Comparison of ENCODE assay signal across 26 cellular contexts in genomic region chr7:100765250-100765649, GRCh38. TPM values are rescaled to one million over a fixed set of nuclear protein-coding genes. Genes with fewer than 3 reads are reported as not detected.
"Had no signal": no experiment of that assay in that cellular context is flagged by ENCODE, and none has a peak within 500 bp of the region (broad histone marks: within the 10 kb centered on the region; RNA-seq: fewer than 3 reads in every experiment).

No MANE protein-coding gene starts in this region.

- H3K4me2 ChIP-seq: smooth muscle cell had no signal

- ATAC-seq: heart left ventricle; left lobe of liver; mucosa of descending colon; naive thymus-derived CD8-positive, alpha-beta T cell; pancreas; stimulated activated naive CD8-positive, alpha-beta T cell treated with anti-CD3 and anti-CD28 coated beads, Interleukin-15, Interleukin-2, amounts not matched to agents 100 U/mL and 50 U/mL, for 24 hours had no signal

- H3K9me3 ChIP-seq: colonic mucosa, heart left ventricle, mucosa of descending colon, pancreas, tibial nerve had no signal

- DNase-seq: colonic mucosa; dermis blood vessel endothelial cell; heart left ventricle; hippocampal formation; mammary epithelial cell; mucosa of descending colon; naive thymus-derived CD8-positive, alpha-beta T cell; nucleus accumbens; pancreas; right cardiac atrium; stimulated activated CD4-positive, alpha-beta T cell treated with anti-CD3 and anti-CD28 coated beads, Interleukin-2, amount 100 ng/mL, for 48 hours; stimulated activated naive CD8-positive, alpha-beta T cell treated with anti-CD3 and anti-CD28 coated beads, Interleukin-15, Interleukin-2, amounts not matched to agents 100 U/mL and 50 U/mL, for 24 hours had no signal

- H3K4me1 ChIP-seq: colonic mucosa, heart left ventricle, pancreas, tibial nerve had no signal

- H3K4me3 Mint-ChIP-seq: naive thymus-derived CD8-positive, alpha-beta T cell had no signal

- H3K27ac ChIP-seq: colonic mucosa, heart left ventricle, pancreas, tibial nerve had no signal

- H3K27me3 ChIP-seq: colonic mucosa, pancreas, tibial nerve had no signal

- H3K9me3 Mint-ChIP-seq: naive thymus-derived CD8-positive, alpha-beta T cell had no signal

- H3K4me3 ChIP-seq: colonic mucosa, heart left ventricle, mucosa of descending colon, pancreas, smooth muscle cell, tibial nerve had no signal

- H3K27ac Mint-ChIP-seq: naive thymus-derived CD8-positive, alpha-beta T cell; progenitor cell of endocrine pancreas had no signal

- H3K36me3 Mint-ChIP-seq: naive thymus-derived CD8-positive, alpha-beta T cell had no signal

- H3K36me3 ChIP-seq: colonic mucosa, heart left ventricle, pancreas, tibial nerve had no signal

- FAIRE-seq: endothelial cell of umbilical vein, frontal cortex, islet of Langerhans, pancreas had no signal

RNA-seq across cellular contexts. Expression of gene ZAN, which starts 31.9 kb away (rescaled TPM):
- total RNA-seq: cerebellum; colonic mucosa; dermis blood vessel endothelial cell; endothelial cell of umbilical vein; fibroblast of lung; frontal cortex; glomerular endothelial cell; heart left ventricle; mammary epithelial cell; mesenteric fat pad; mucosa of descending colon; naive thymus-derived CD8-positive, alpha-beta T cell; progenitor cell of endocrine pancreas; right cardiac atrium; smooth muscle cell; temporal lobe; tibial nerve; ureter had no signal
- polyA plus RNA-seq: endothelial cell of umbilical vein, fibroblast of lung, heart left ventricle, mammary epithelial cell, neural cell, right cardiac atrium, smooth muscle cell had no signal

RNA-seq across cellular contexts. Expression of gene EPO, which starts 45.0 kb away (rescaled TPM):
- total RNA-seq: cerebellum; colonic mucosa; dermis blood vessel endothelial cell; endothelial cell of umbilical vein; fibroblast of lung; frontal cortex; glomerular endothelial cell; heart left ventricle; mammary epithelial cell; mesenteric fat pad; mucosa of descending colon; naive thymus-derived CD8-positive, alpha-beta T cell; right cardiac atrium; smooth muscle cell; temporal lobe had no signal
- polyA plus RNA-seq: endothelial cell of umbilical vein; fibroblast of lung; heart left ventricle; mammary epithelial cell; naive thymus-derived CD8-positive, alpha-beta T cell; neural cell; right cardiac atrium; smooth muscle cell had no signal
